Comparison of ENCODE assay signal across 15 cellular contexts in genomic region chr3:136353461-136353860, GRCh38.
DNase-seq lines count a peak whose midpoint lies in the region; ATAC-seq and TF ChIP-seq lines count a peak whose summit lies in the region.
"Had no signal": no experiment of that assay in that cellular context is flagged by ENCODE, and none has a peak within 500 bp of the region (broad histone marks: within the 10 kb centered on the region; RNA-seq: fewer than 3 reads in every experiment).

No MANE protein-coding gene starts in this region.

- peaks cover 9% of the 10 kb centered on the region for H3K9me3 Mint-ChIP-seq in progenitor cell of endocrine pancreas (ENCODE audit: low read depth)

- H2AFZ ChIP-seq in PC-9 = no peak overlapping the region

- peaks cover 8% of the 10 kb centered on the region for H3K4me1 Mint-ChIP-seq in progenitor cell of endocrine pancreas (ENCODE audit: low read depth)

- H3K9me3 ChIP-seq in PC-9 (ENCODE audit: insufficient read depth, low read depth) = no peaks in the 10 kb centered on the region
- H3K9me3 ChIP-seq: BE2C had no signal

- BruUV-seq in PC-9 (replicated peaks; lab: Mats Ljungman, UMichigan) = no TSS peak

- H3K27ac ChIP-seq in PC-9 = no peak overlapping the region
- H3K27ac ChIP-seq: tibial artery, WERI-Rb-1 had no signal

- H3K4me3 Mint-ChIP-seq in progenitor cell of endocrine pancreas (ENCODE audit: low read depth) = no peak overlapping the region
- H3K4me3 Mint-ChIP-seq: activated naive CD4-positive, alpha-beta T cell treated with anti-CD3 and anti-CD28 coated beads, Interleukin-2, amount 50 U/mL, for 24 hours had no signal

- no peak for TF ChIP-seq CTCF in GM06990 (IDR thresholded peaks at IDR 0.05; ENCODE audit: insufficient read depth, low read length, poor library complexity, severe bottlenecking)
- TF ChIP-seq CTCF in progenitor cell of endocrine pancreas (IDR thresholded peaks at IDR 0.05; ENCODE audit: unreplicated experiment) = no peak
- TF ChIP-seq CTCF in PC-9 (conservative IDR thresholded peaks at IDR 0.05) = no peak
- TF ChIP-seq CTCF in omental fat pad (IDR thresholded peaks at IDR 0.05) = no peak

- H3K27ac Mint-ChIP-seq in progenitor cell of endocrine pancreas = no peak overlapping the region

- no peaks in the 10 kb centered on the region for H3K9me2 ChIP-seq in PC-9 (ENCODE audit: insufficient read depth)

- H3K4me1 ChIP-seq in PC-9 (replicated peaks; ENCODE audit: insufficient read depth) = peaks cover 14% of the 10 kb centered on the region
- H3K4me1 ChIP-seq: BE2C had no signal

- H3K79me2 ChIP-seq in PC-9 (ENCODE audit: low read depth) = no peaks in the 10 kb centered on the region

- H3K4me2 ChIP-seq in PC-9 = no peak overlapping the region

- 0 out of 2 replicates have a peak, but pooled peaks cover 2% of the 10 kb centered on the region for H4K20me1 ChIP-seq in PC-9 (ENCODE audit: insufficient read depth)

- no peaks in the 10 kb centered on the region for H3K36me3 ChIP-seq in GM06990 (ENCODE audit: control insufficient read depth, insufficient read depth, low read length)
- peaks cover 5% of the 10 kb centered on the region; the same call in 1 of the 2 replicates for H3K36me3 ChIP-seq in PC-9 (ENCODE audit: low read depth)
- H3K36me3 ChIP-seq: BE2C had no signal

- ATAC-seq in GM18873 (IDR thresholded peaks at IDR 0.05; ENCODE audit: low FRiP score, unreplicated experiment) (peak; percentile 60), HG02610 (IDR thresholded peaks at IDR 0.05; ENCODE audit: unreplicated experiment) (peak; percentile 73), omental fat pad (ENCODE audit: low FRiP score) (no peak)
- ATAC-seq: sciatic nerve had no signal

- no peaks in the 10 kb centered on the region for H3K27me3 ChIP-seq in GM06990 (replicated peaks; ENCODE audit: control insufficient read depth, insufficient read depth, low read length)
- no peaks in the 10 kb centered on the region for H3K27me3 ChIP-seq in PC-9 (ENCODE audit: insufficient read depth, low read depth)
- H3K27me3 ChIP-seq: BE2C, tibial artery had no signal

- DNase-seq in GM06990 (ENCODE audit: extremely low read depth, insufficient read length) = peak; percentile 14
- peak; percentile 11 to 58 for DNase-seq in NCI-H526 (lab: John Stamatoyannopoulos, UW)
- no peak for DNase-seq in progenitor cell of endocrine pancreas (ENCODE audit: low spot score, unreplicated experiment)
- no peak for DNase-seq in PC-9
- no peak for DNase-seq in omental fat pad (ENCODE audit: low spot score)
- no peak for DNase-seq in NCI-H510A (lab: John Stamatoyannopoulos, UW)
- DNase-seq: BE2C, MM.1S, NCI-H748 treated with DMSO at 0.1 percent for 48 hours, tibial artery, WERI-Rb-1 had no signal

- H3K4me3 ChIP-seq in GM06990 (replicated peaks; ENCODE audit: low read depth, low read length) (no peak overlapping the region), PC-9 (no peak overlapping the region)
- H3K4me3 ChIP-seq: tibial artery had no signal

- intact Hi-C loops in PC-9 (cut with micrococcal nuclease; ENCODE audit: unreplicated experiment) = loop anchor here (5.0 kb wide), 1 partner anchor 279 kb away; no protein-coding TSS in a partner anchor

- POLR2A ChIA-PET in PC-9 (lab: Charles Lee; ENCODE audit: unreplicated experiment) = no interaction called here

- H3K27me3 Mint-ChIP-seq in progenitor cell of endocrine pancreas = no peaks in the 10 kb centered on the region
- H3K27me3 Mint-ChIP-seq: activated naive CD4-positive, alpha-beta T cell treated with anti-CD3 and anti-CD28 coated beads, Interleukin-2, amount 50 U/mL, for 24 hours had no signal

- H3F3A ChIP-seq in PC-9 (ENCODE audit: insufficient read depth, low read depth) = peaks cover 12% of the 10 kb centered on the region; the same call in 1 of the 2 replicates

- CTCF ChIA-PET in PC-9 (lab: Charles Lee) = no interaction called here

- H3K36me3 Mint-ChIP-seq in progenitor cell of endocrine pancreas (ENCODE audit: insufficient read depth) = peaks cover 20% of the 10 kb centered on the region

Comparison
In these comparisons a context has a peak if more than half of its experiments do, and no peak if none do; other contexts are left out.
1. DNase-seq: peak in GM06990 (single experiment) and NCI-H526 (2 of 2); none in progenitor cell of endocrine pancreas (single experiment), PC-9 (0 of 2), omental fat pad (single experiment) and NCI-H510A (single experiment).